ENCODE assay signal across 2 cellular contexts in genomic region chr5:133746834-133747233, GRCh38.
TF ChIP-seq lines count a peak whose summit lies in the region.

No MANE protein-coding gene starts in this region.

TF ChIP-seq in GM23338, 12 proteins besides CTCF, POLR2A, EP300 and RAD21 (continued from another document):
- no peak for TF ChIP-seq ZNF462 (CRISPR knock-in tag; IDR thresholded peaks at IDR 0.05)
- no peak for TF ChIP-seq ZNF331 (CRISPR knock-in tag; IDR thresholded peaks at IDR 0.05; ENCODE audit: low read depth)
- TF ChIP-seq STAT1 (IDR thresholded peaks at IDR 0.05; ENCODE audit: unreplicated experiment), result no peak
- no peak for TF ChIP-seq REST (IDR thresholded peaks at IDR 0.05; ENCODE audit: unreplicated experiment)
- TF ChIP-seq EZH2phosphoT487 (IDR thresholded peaks at IDR 0.05; ENCODE audit: unreplicated experiment), result no peak
- no peak for TF ChIP-seq JUNB (IDR thresholded peaks at IDR 0.05; ENCODE audit: unreplicated experiment)

TF ChIP-seq in neural cell, 6 proteins besides CTCF, POLR2A, EP300 and RAD21 (continued from another document):
- no peak for TF ChIP-seq TAF1 (IDR thresholded peaks at IDR 0.05; ENCODE audit: low read depth)
